In the genomic region with DNA sequence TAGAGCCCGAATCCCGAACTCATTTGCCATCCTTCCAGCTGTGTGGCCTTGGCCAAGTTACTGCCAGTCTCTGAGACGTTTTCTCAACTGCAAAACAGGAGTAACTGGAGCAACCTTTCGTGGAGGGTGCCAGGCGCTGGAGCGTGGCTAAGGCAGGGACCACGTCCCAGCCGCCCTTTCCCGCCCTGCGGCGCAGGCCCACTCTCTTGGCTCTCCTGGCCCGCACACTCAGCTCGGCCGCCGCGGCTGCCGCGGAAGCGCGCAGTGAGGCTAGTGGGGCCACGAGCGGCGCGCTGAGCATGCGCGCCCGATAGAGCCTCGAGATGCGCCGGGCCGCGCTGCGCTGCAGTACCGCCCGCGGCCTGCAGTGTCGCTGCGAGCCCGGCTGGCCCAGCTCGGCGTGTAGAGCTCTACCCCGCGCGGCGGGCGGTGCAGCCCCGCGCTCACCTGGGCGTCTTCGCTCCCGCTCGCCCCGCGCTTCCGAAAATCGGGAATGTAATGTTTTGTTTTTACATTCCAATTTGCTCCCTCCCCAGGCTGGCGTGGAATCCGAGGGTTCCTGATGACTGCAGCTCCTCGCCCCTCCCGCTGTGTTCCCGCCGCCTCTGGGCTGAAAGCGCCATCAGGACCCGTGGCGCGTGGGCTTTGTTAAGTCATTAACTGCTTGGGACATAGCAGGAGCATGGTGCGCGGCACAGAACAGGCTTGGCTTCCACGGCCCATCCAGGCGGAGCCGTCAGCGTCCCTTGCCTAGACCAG, we compare ENCODE assay signal across 8 cellular contexts. TPM values are rescaled to one million over a fixed set of nuclear protein-coding genes. Genes with fewer than 3 reads are reported as not detected.
A peak's percentile ranks its signal among the peaks of the same experiment; 100 is the strongest.
DNase-seq lines count a peak whose midpoint lies in the region; ATAC-seq and TF ChIP-seq lines count a peak whose summit lies in the region.

No MANE protein-coding gene starts in this region.

- peak; percentile 5 for TF ChIP-seq CTCF in DND-41 (IDR thresholded peaks at IDR 0.05; ENCODE audit: borderline replicate concordance, extremely low read depth, low read length, poor library complexity, severe bottlenecking)
- peak; percentile 91 for TF ChIP-seq CTCF in lung (IDR thresholded peaks at IDR 0.05; ENCODE audit: control extremely low read depth, extremely low read depth)

- H3K4me1 ChIP-seq in DND-41 (ENCODE audit: insufficient read depth, low read length), result no peaks in the 10 kb centered on the region
- H3K4me1 ChIP-seq in lung (ENCODE audit: control insufficient read depth in 2 of 2, insufficient read depth in 2 of 2, low read length in 2 of 2), result peaks cover 0 to 12% of the 10 kb centered on the region in 2 donors

- peaks cover 31% of the 10 kb centered on the region for H3K27me3 Mint-ChIP-seq in IgD-negative memory B cell
- peaks cover 37% of the 10 kb centered on the region for H3K27me3 Mint-ChIP-seq in activated CD4-positive, alpha-beta T cell treated with anti-CD3 and anti-CD28 coated beads, Interleukin-2, amount 10 ng/mL, durations not matched to agents 24 days and 14 days

- no peaks in the 10 kb centered on the region for H3K36me3 Mint-ChIP-seq in IgD-negative memory B cell
- H3K36me3 Mint-ChIP-seq in activated CD4-positive, alpha-beta T cell treated with anti-CD3 and anti-CD28 coated beads, Interleukin-2, amount 10 ng/mL, durations not matched to agents 24 days and 14 days (ENCODE audit: low read depth), result peaks cover 2% of the 10 kb centered on the region

- peak overlapping the region; percentile 45 to 76 (median 48) for H3K27ac Mint-ChIP-seq in IgD-negative memory B cell
- peak overlapping the region; percentile 22 for H3K27ac Mint-ChIP-seq in activated CD4-positive, alpha-beta T cell treated with anti-CD3 and anti-CD28 coated beads, Interleukin-2, amount 10 ng/mL, durations not matched to agents 24 days and 14 days

- H3K9me3 ChIP-seq in DND-41 (ENCODE audit: insufficient read depth, low read length, severe bottlenecking) (no peaks in the 10 kb centered on the region), lung (ENCODE audit: control insufficient read depth in 2 of 2, insufficient read depth in 1 of 2, low read length in 1 of 2) (peaks cover 0 to 13% of the 10 kb centered on the region in 2 donors)

- no peak overlapping the region for H2AFZ ChIP-seq in DND-41 (ENCODE audit: low read depth, low read length)

- H3K4me2 ChIP-seq in DND-41 (ENCODE audit: insufficient read depth, low read length), result no peak overlapping the region

- DNase-seq in DND-41 (no peak), dermis microvascular lymphatic vessel endothelial cell (ENCODE audit: low read depth in 2 of 2) (peak; percentile 12 to 76), lung (ENCODE audit: low spot score) (peak; percentile 38), amniotic stem cell (lab: John Stamatoyannopoulos, UW) (no peak)
- DNase-seq in activated CD4-positive, alpha-beta T cell treated with anti-CD3 and anti-CD28 coated beads, Interleukin-2, amount 10 ng/mL, durations not matched to agents 24 days and 14 days, result peak; percentile 95
- peak; percentile 48 for DNase-seq in stimulated activated CD8-positive, alpha-beta memory T cell treated with anti-CD3 and anti-CD28 coated beads, Interleukin-15, amount 100 ng/mL, for 24 hours (ENCODE audit: low read depth)

- H3K9me3 Mint-ChIP-seq in IgD-negative memory B cell, result peaks cover 0 to 7% (median 3%) of the 10 kb centered on the region in 3 donors
- H3K9me3 Mint-ChIP-seq in activated CD4-positive, alpha-beta T cell treated with anti-CD3 and anti-CD28 coated beads, Interleukin-2, amount 10 ng/mL, durations not matched to agents 24 days and 14 days, result peaks cover 23% of the 10 kb centered on the region

- no peaks in the 10 kb centered on the region for H4K20me1 ChIP-seq in DND-41 (ENCODE audit: insufficient read depth, low read length)

- H3K4me3 Mint-ChIP-seq in IgD-negative memory B cell, result peak overlapping the region; percentile 60 to 88 (median 76)
- H3K4me3 Mint-ChIP-seq in activated CD4-positive, alpha-beta T cell treated with anti-CD3 and anti-CD28 coated beads, Interleukin-2, amount 10 ng/mL, durations not matched to agents 24 days and 14 days, result peak overlapping the region; percentile 84

- no peak overlapping the region for H3K4me3 ChIP-seq in DND-41 (ENCODE audit: low read depth in 1 of 2, low read length in 2 of 2)
- no peak overlapping the region for H3K4me3 ChIP-seq in lung

- no peaks in the 10 kb centered on the region for H3K79me2 ChIP-seq in DND-41 (ENCODE audit: insufficient read depth, low read length)

- ATAC-seq in DND-41 (ENCODE audit: insufficient read depth, low read depth) (no peak), GM21526 (IDR thresholded peaks at IDR 0.05; ENCODE audit: low FRiP score, unreplicated experiment) (peak; percentile 67), lung (ENCODE audit: insufficient read depth, low FRiP score) (peak; percentile 92)

- H3K9ac ChIP-seq in DND-41 (ENCODE audit: low read depth, low read length), result no peak overlapping the region

- H3K27me3 ChIP-seq in DND-41 (ENCODE audit: insufficient read depth, low read length, poor library complexity) (no peaks in the 10 kb centered on the region), lung (ENCODE audit: control insufficient read depth, insufficient read depth) (peaks cover 4% of the 10 kb centered on the region)

- intact Hi-C loops in activated CD4-positive, alpha-beta T cell treated with anti-CD3 and anti-CD28 coated beads, Interleukin-2, amount 10 ng/mL, durations not matched to agents 24 days and 14 days (cut with micrococcal nuclease), result loop anchor here (5.0 to 10.0 kb wide), 4 partner anchors 86 to 279 kb away; no protein-coding TSS in a partner anchor

- no peaks in the 10 kb centered on the region for H3K36me3 ChIP-seq in DND-41 (ENCODE audit: insufficient read depth, low read length)
- H3K36me3 ChIP-seq in lung (ENCODE audit: control insufficient read depth in 2 of 2, insufficient read depth in 2 of 2, low read length in 2 of 2), result no peaks in the 10 kb centered on the region

- 4 to 7% methylated on average over 69 to 72 of the region's 72 CpGs for WGBS in lung, 2 donors

- H3K27ac ChIP-seq in DND-41 (ENCODE audit: low read length) (no peak overlapping the region), lung (ENCODE audit: low read depth in 1 of 2, low read length in 1 of 2) (no peak overlapping the region)

- peaks cover 8 to 18% (median 12%) of the 10 kb centered on the region in 3 donors for H3K4me1 Mint-ChIP-seq in IgD-negative memory B cell
- H3K4me1 Mint-ChIP-seq in activated CD4-positive, alpha-beta T cell treated with anti-CD3 and anti-CD28 coated beads, Interleukin-2, amount 10 ng/mL, durations not matched to agents 24 days and 14 days, result peaks cover 30% of the 10 kb centered on the region

RNA-seq across cellular contexts. Expression of gene ZNF518B, which starts 4.0 kb away (rescaled TPM):
- 15.6 TPM for polyA plus RNA-seq in IgD-negative memory B cell
- total RNA-seq in activated CD4-positive, alpha-beta T cell treated with anti-CD3 and anti-CD28 coated beads, Interleukin-2, amount 10 ng/mL, durations not matched to agents 24 days and 14 days, result 22.9 and 24.5 TPM in 2 replicates
- total RNA-seq in dermis microvascular lymphatic vessel endothelial cell, result 16.3 and 17.4 TPM in 2 replicates
- total RNA-seq in lung, result 10 to 100 TPM; 13.0 to 44.5 TPM
- 1 to 10 TPM; 3.3 to 6.4 TPM for polyA plus RNA-seq in lung

Comparison
In these comparisons a context has a peak if more than half of its experiments do, and no peak if none do; other contexts are left out.
1. DNase-seq: peak in activated CD4-positive, alpha-beta T cell treated with anti-CD3 and anti-CD28 coated beads, Interleukin-2, amount 10 ng/mL, durations not matched to agents 24 days and 14 days (single experiment), dermis microvascular lymphatic vessel endothelial cell (2 of 2), lung (single experiment) and stimulated activated CD8-positive, alpha-beta memory T cell treated with anti-CD3 and anti-CD28 coated beads, Interleukin-15, amount 100 ng/mL, for 24 hours (single experiment); none in DND-41 (single experiment) and amniotic stem cell (single experiment).